In genomic region chr5:106766913-106767312, GRCh38 we compare ENCODE assay signal across 1 cellular context.
TF ChIP-seq lines count a peak whose summit lies in the region.

No MANE protein-coding gene starts in this region.

TF ChIP-seq in SK-N-SH treated with all-trans-retinoic acid at 6 μM for 48 hours, 23 proteins besides CTCF, POLR2A, EP300 and RAD21 (continued from another document):
- TF ChIP-seq TSHZ2 (CRISPR knock-in tag; IDR thresholded peaks at IDR 0.05) (no peak), OSR1 (CRISPR knock-in tag; IDR thresholded peaks at IDR 0.05) (no peak)
TF ChIP-seq in SK-N-SH treated with all-trans-retinoic acid at 6 μM for 48 hours: peak in this region for 0.
